In genomic region chr13:26253787-26254582, GRCh38 we compare ENCODE assay signal across 8 cellular contexts. TPM values are rescaled to one million over a fixed set of nuclear protein-coding genes. Genes with fewer than 3 reads are reported as not detected.
A peak's percentile ranks its signal among the peaks of the same experiment; 100 is the strongest.
DNase-seq lines count a peak whose midpoint lies in the region; ATAC-seq and TF ChIP-seq lines count a peak whose summit lies in the region.

CDK8 (plus strand) TSS chr13:26254129; CDS start chr13:26254642, 513 bp downstream.

- ATAC-seq in GM21576 (IDR thresholded peaks at IDR 0.05; ENCODE audit: unreplicated experiment) = peak; percentile 82

- no peaks in the 10 kb centered on the region for H3K9me3 ChIP-seq in mononuclear cell (ENCODE audit: low read depth, low read length)

- H3K4me1 ChIP-seq in mononuclear cell (ENCODE audit: insufficient read depth, low read length) = peaks cover 15% of the 10 kb centered on the region

- peak; percentile 92 for DNase-seq in DMS153 (lab: John Stamatoyannopoulos, UW)
- DNase-seq in OCI-M1 (lab: John Stamatoyannopoulos, UW) = peak; percentile 93
- peak; percentile 79 for DNase-seq in activated T-cell treated with anti-CD3 and anti-CD28 coated beads for 24 hours (ENCODE audit: low read depth)
- peak; percentile 91 for DNase-seq in epithelial cell of esophagus (ENCODE audit: low read depth)
- peak; percentile 77 to 78 for DNase-seq in stimulated activated CD8-positive, alpha-beta memory T cell treated with anti-CD3 and anti-CD28 coated beads, Interleukin-2, amount 100 ng/mL, for 48 hours (ENCODE audit: low read depth in 2 of 2)

- peak within 1 kb of the TSS; percentile 92 to 100 (median 98) for H3K4me3 Mint-ChIP-seq in IgD-negative memory B cell

- peaks cover 26 to 34% (median 27%) of the 10 kb centered on the region in 3 donors for H3K4me1 Mint-ChIP-seq in IgD-negative memory B cell

- peak within 1 kb of the TSS; percentile 75 for H3K4me3 ChIP-seq in epithelial cell of esophagus (ENCODE audit: low read length)
- H3K4me3 ChIP-seq in mononuclear cell (ENCODE audit: low read length) = peak within 1 kb of the TSS; percentile 71

- H3K36me3 Mint-ChIP-seq in IgD-negative memory B cell = peaks cover 1% of the 10 kb centered on the region

- peaks cover 7% of the 10 kb centered on the region for H3K27me3 ChIP-seq in mononuclear cell (ENCODE audit: insufficient read depth, low read length)

- H3K27ac Mint-ChIP-seq in IgD-negative memory B cell = peak within 1 kb of the TSS; percentile 94 to 96 (median 95)

- no peak for TF ChIP-seq CTCF in epithelial cell of esophagus (IDR thresholded peaks at IDR 0.05; ENCODE audit: insufficient read depth, low read depth, low read length, missing control alignments)

- peaks cover 2% of the 10 kb centered on the region for H3K27me3 Mint-ChIP-seq in IgD-negative memory B cell

- H3K9me3 Mint-ChIP-seq in IgD-negative memory B cell = no peaks in the 10 kb centered on the region

RNA-seq across cellular contexts. Expression of gene CDK8, which starts in this region (rescaled TPM):
- polyA plus RNA-seq in IgD-negative memory B cell = 3.3 TPM
- 7.7 TPM for total RNA-seq in mononuclear cell

Comparison
In these comparisons a context has a peak if more than half of its experiments do, and no peak if none do; other contexts are left out.
1. Peak in every context shown above with its lines: DNase-seq, ATAC-seq and H3K4me3 ChIP-seq.